Comparison of ENCODE assay signal across 33 cellular contexts in genomic region chr4:39274503-39274902, GRCh38.
DNase-seq lines count a peak whose midpoint lies in the region; ATAC-seq, FAIRE-seq and TF ChIP-seq lines count a peak whose summit lies in the region.
"Had no signal": no experiment of that assay in that cellular context is flagged by ENCODE, and none has a peak within 500 bp of the region (broad histone marks: within the 10 kb centered on the region; RNA-seq: fewer than 3 reads in every experiment).

No MANE protein-coding gene starts in this region.

- H3K79me2 ChIP-seq in SK-N-SH (ENCODE audit: insufficient read depth) (no peaks in the 10 kb centered on the region), HepG2 (ENCODE audit: insufficient read depth, low read length) (no peaks in the 10 kb centered on the region)

- H2AFZ ChIP-seq in SK-N-SH (ENCODE audit: low read depth) (no peak overlapping the region), HepG2 (ENCODE audit: low read length) (peak overlapping the region; percentile 5)

- TF ChIP-seq EP300 in SK-N-SH (IDR thresholded peaks at IDR 0.05; ENCODE audit: borderline replicate concordance in 1 of 2, low read depth in 1 of 2, low read length in 1 of 2) = peak in 1 of 2 experiments; percentile 53; a peak in 1 of 4 replicates
- TF ChIP-seq EP300 in HepG2 (IDR thresholded peaks at IDR 0.05; ENCODE audit: low read depth in 2 of 2, low read length in 2 of 2) = peak in 1 of 2 experiments; percentile 63; a peak in 1 of 4 replicates
- no peak for TF ChIP-seq EP300 in HepG2 (CRISPR knock-in tag; IDR thresholded peaks at IDR 0.05; ENCODE audit: borderline replicate concordance)
- TF ChIP-seq EP300 in esophagus muscularis mucosa (IDR thresholded peaks at IDR 0.05) = no peak

- H3F3A ChIP-seq in SK-N-SH (replicated peaks; ENCODE audit: insufficient read depth) = no peaks in the 10 kb centered on the region

- no peaks in the 10 kb centered on the region for H3K27me3 ChIP-seq in SK-N-SH (ENCODE audit: insufficient read depth)
- no peaks in the 10 kb centered on the region for H3K27me3 ChIP-seq in HepG2 (ENCODE audit: control insufficient read depth in 1 of 2, insufficient read depth in 2 of 2, low read length in 2 of 2)
- H3K27me3 ChIP-seq in right lobe of liver = no peaks in the 10 kb centered on the region
- H3K27me3 ChIP-seq in esophagus muscularis mucosa = no peaks in the 10 kb centered on the region
- no peaks in the 10 kb centered on the region for H3K27me3 ChIP-seq in left ventricle myocardium inferior (ENCODE audit: low read depth)
- H3K27me3 ChIP-seq: BE2C; BLaER1; BLaER1 treated with 17β-estradiol and CSF1 and Interleukin-3, amounts not matched to agents 10 nM and 100 nM had no signal

- H3K9me3 ChIP-seq in SK-N-SH (no peaks in the 10 kb centered on the region), HepG2 (ENCODE audit: low read length) (no peaks in the 10 kb centered on the region), right lobe of liver (no peaks in the 10 kb centered on the region), esophagus muscularis mucosa (no peaks in the 10 kb centered on the region), left ventricle myocardium inferior (replicated peaks) (no peaks in the 10 kb centered on the region)
- H3K9me3 ChIP-seq: A549; BE2C; BLaER1; BLaER1 treated with 17β-estradiol and CSF1 and Interleukin-3, amounts not matched to agents 10 nM and 100 nM; Caco-2 had no signal

- CTCF ChIA-PET in SK-N-SH (lab: Yijun Ruan, JAX) (no interaction called here), HepG2 (lab: Yijun Ruan, JAX; ENCODE audit: low intra/inter-chr PET ratio, low total read pairs) (no interaction called here)

- H3K4me3 ChIP-seq in SK-N-SH (ENCODE audit: low read depth in 2 of 2, low read length in 1 of 2) (no peak overlapping the region), HepG2 (replicated peaks in 1 of 3; ENCODE audit: insufficient read depth in 1 of 3, low read depth in 2 of 3, low read length in 3 of 3) (no peak overlapping the region), right lobe of liver (no peak overlapping the region), esophagus muscularis mucosa (no peak overlapping the region), left ventricle myocardium inferior (no peak overlapping the region)
- H3K4me3 ChIP-seq: A549; BLaER1; BLaER1 treated with 17β-estradiol and CSF1 and Interleukin-3, amounts not matched to agents 10 nM and 100 nM had no signal

- BruUV-seq in HepG2 (replicated peaks; lab: Mats Ljungman, UMichigan) = TSS peak; percentile 44

- peak; percentile 28 for DNase-seq in SK-N-SH
- peak; percentile 77 for DNase-seq in HepG2 (ENCODE audit: low spot score)
- DNase-seq in right lobe of liver = no peak
- peak; percentile 62 for DNase-seq in esophagus muscularis mucosa (ENCODE audit: extremely low spot score)
- DNase-seq in left ventricle myocardium inferior = no peak
- DNase-seq: 8988T; ACHN; AML-193; BE2C; C1 segment of cervical spinal cord; Caco-2; Calu3; CD4-positive, alpha-beta memory T cell; CD4-positive, alpha-beta T cell; CD4-positive, CD25-positive, alpha-beta regulatory T cell; CD8-positive, alpha-beta memory T cell; CD8-positive, alpha-beta T cell; COR-L47; DMS 273 treated with DMSO at 0.1 percent for 48 hours; DMS153; DMS53; DMS79; DMS79 treated with DMSO at 0.1 percent for 48 hours; DND-41; EL had no signal

- H3K4me1 ChIP-seq in SK-N-SH (ENCODE audit: control insufficient read depth in 1 of 2, insufficient read depth in 2 of 2, low read depth in 1 of 2, low read length in 1 of 2) (peaks cover 0 to 24% of the 10 kb centered on the region in 2 experiments; a peak in 2 of 4 replicates), HepG2 (ENCODE audit: insufficient read depth, low read length) (peaks cover 19% of the 10 kb centered on the region), right lobe of liver (no peaks in the 10 kb centered on the region), esophagus muscularis mucosa (no peaks in the 10 kb centered on the region), left ventricle myocardium inferior (no peaks in the 10 kb centered on the region)
- H3K4me1 ChIP-seq: A549; BLaER1; BLaER1 treated with 17β-estradiol and CSF1 and Interleukin-3, amounts not matched to agents 10 nM and 100 nM; Caco-2 had no signal

- H3K27ac ChIP-seq in SK-N-SH (ENCODE audit: low read depth in 2 of 2, low read length in 1 of 2) (peak overlapping the region in 1 of 2 experiments; percentile 72; a peak in 2 of 4 replicates), HepG2 (ENCODE audit: extremely low read length, insufficient read depth, low read length) (peak overlapping the region; percentile 62), right lobe of liver (no peak overlapping the region), esophagus muscularis mucosa (replicated peaks in 1 of 4) (no peak overlapping the region), left ventricle myocardium inferior (replicated peaks) (no peak overlapping the region)
- H3K27ac ChIP-seq: 22Rv1; A549; BLaER1; BLaER1 treated with 17β-estradiol and CSF1 and Interleukin-3, amounts not matched to agents 10 nM and 100 nM; C4-2B had no signal

- no peaks in the 10 kb centered on the region for H3K9me2 ChIP-seq in SK-N-SH

- in situ Hi-C loops in HepG2 (cut with HindIII; ENCODE audit: extremely low pct_ligation_motif_present, low pct_unique_long_range_greater_than_20kb) = no loop called here

- TF ChIP-seq POLR2A in HepG2 (IDR thresholded peaks at IDR 0.05; ENCODE audit: insufficient read depth in 1 of 2, low read depth in 2 of 2, low read length in 2 of 2) = no peak
- no peak for TF ChIP-seq POLR2A in right lobe of liver (IDR thresholded peaks at IDR 0.05)
- no peak for TF ChIP-seq POLR2A in esophagus muscularis mucosa (IDR thresholded peaks at IDR 0.05; ENCODE audit: low read depth)

- TF ChIP-seq CTCF in SK-N-SH (IDR thresholded peaks at IDR 0.05) (no peak), HepG2 (CRISPR knock-in tag; IDR thresholded peaks at IDR 0.05) (0 out of 2 replicates have a peak, but pooled peaks have one; percentile 3), right lobe of liver (IDR thresholded peaks at IDR 0.05) (no peak), esophagus muscularis mucosa (IDR thresholded peaks at IDR 0.05) (no peak), left ventricle myocardium inferior (IDR thresholded peaks at IDR 0.05; ENCODE audit: borderline replicate concordance) (no peak)

- FAIRE-seq in HepG2 (lab: Jason Lieb, UNC) = peak; percentile 70
- FAIRE-seq: A204.1, A549, D721Med had no signal

- no peak for TF ChIP-seq RAD21 in SK-N-SH (IDR thresholded peaks at IDR 0.05; ENCODE audit: low read length)
- no peak for TF ChIP-seq RAD21 in HepG2 (CRISPR knock-in tag; IDR thresholded peaks at IDR 0.05)

- H4K20me1 ChIP-seq in SK-N-SH (ENCODE audit: insufficient read depth) = no peaks in the 10 kb centered on the region
- H4K20me1 ChIP-seq in HepG2 (ENCODE audit: insufficient read depth, low read length) = no peaks in the 10 kb centered on the region
- H4K20me1 ChIP-seq: BLaER1; BLaER1 treated with 17β-estradiol and CSF1 and Interleukin-3, amounts not matched to agents 10 nM and 100 nM had no signal

- H3K36me3 ChIP-seq in SK-N-SH (replicated peaks in 1 of 2; ENCODE audit: control insufficient read depth in 1 of 2, insufficient read depth in 2 of 2, low read length in 1 of 2) (peaks cover 9 to 31% of the 10 kb centered on the region in 2 experiments), HepG2 (replicated peaks in 1 of 2; ENCODE audit: control insufficient read depth in 1 of 2, insufficient read depth in 2 of 2, low read length in 2 of 2) (peaks cover 3 to 20% of the 10 kb centered on the region in 2 experiments; a peak in 4 of 5 replicates), right lobe of liver (peaks cover 0 to 50% (median 5%) of the 10 kb centered on the region in 4 donors), esophagus muscularis mucosa (peaks cover 61 to 100% (median 77%) of the 10 kb centered on the region in 4 donors), left ventricle myocardium inferior (peaks cover 90% of the 10 kb centered on the region)

- 91% methylated on average over 4 of the region's 4 CpGs for WGBS in SK-N-SH (ENCODE audit: low lambda C conversion rate)
- WGBS in HepG2 (ENCODE audit: low lambda C conversion rate) = 33% methylated on average over 4 of the region's 4 CpGs
- 80% methylated on average over 3 of the region's 4 CpGs for WGBS in right lobe of liver (ENCODE audit: insufficient coverage, low coverage, low lambda C conversion rate, missing lambda C conversion rate)
- 94% methylated on average over 4 of the region's 4 CpGs for WGBS in esophagus muscularis mucosa

- intact Hi-C loops in HepG2 (cut with micrococcal nuclease; ENCODE audit: unreplicated experiment) = no loop called here
- intact Hi-C loops in right lobe of liver (cut with DNase I) = no loop called here
- intact Hi-C loops in esophagus muscularis mucosa (cut with DNase I) = no loop called here
- intact Hi-C loops in left ventricle myocardium inferior (cut with micrococcal nuclease) = no loop called here

- H3K9ac ChIP-seq in SK-N-SH = no peak overlapping the region
- no peak overlapping the region for H3K9ac ChIP-seq in HepG2 (ENCODE audit: insufficient read depth, low read depth, low read length)
- H3K9ac ChIP-seq: BLaER1; BLaER1 treated with 17β-estradiol and CSF1 and Interleukin-3, amounts not matched to agents 10 nM and 100 nM had no signal

- H3K4me2 ChIP-seq in SK-N-SH (no peak overlapping the region), HepG2 (ENCODE audit: low read depth, low read length) (peak overlapping the region; percentile 18; the same call in 1 of the 2 replicates)
- H3K4me2 ChIP-seq: A549; BLaER1; BLaER1 treated with 17β-estradiol and CSF1 and Interleukin-3, amounts not matched to agents 10 nM and 100 nM had no signal

- POLR2A ChIA-PET in SK-N-SH (lab: Yijun Ruan, JAX) (no interaction called here), HepG2 (lab: Yijun Ruan, JAX) (no interaction called here)

- ATAC-seq in SK-N-SH treated with all-trans-retinoic acid at 6 μM for 48 hours (no peak), HepG2 (peak; percentile 94), right lobe of liver (no peak)
- ATAC-seq: A549; CD8-positive, alpha-beta T cell had no signal

TF ChIP-seq in SK-N-SH treated with all-trans-retinoic acid at 6 μM for 48 hours, 23 proteins besides CTCF, POLR2A, EP300 and RAD21 (continues in another document):
- TF ChIP-seq ESRRG (CRISPR knock-in tag; IDR thresholded peaks at IDR 0.05) = no peak
- no peak for TF ChIP-seq GLIS3 (CRISPR knock-in tag; IDR thresholded peaks at IDR 0.05)
- no peak for TF ChIP-seq ZNF70 (CRISPR knock-in tag; IDR thresholded peaks at IDR 0.05)
- TF ChIP-seq ARNTL (CRISPR knock-in tag; IDR thresholded peaks at IDR 0.05; ENCODE audit: borderline replicate concordance, low read depth) = no peak
- no peak for TF ChIP-seq CSDC2 (CRISPR knock-in tag; IDR thresholded peaks at IDR 0.05)
- no peak for TF ChIP-seq OSR1 (CRISPR knock-in tag; IDR thresholded peaks at IDR 0.05)

TF ChIP-seq in HepG2, 621 proteins besides CTCF, POLR2A, EP300 and RAD21 (continues in another document):
- TF ChIP-seq TSC22D2 (CRISPR knock-in tag; IDR thresholded peaks at IDR 0.05; ENCODE audit: borderline replicate concordance) (no peak), ZNF556 (CRISPR knock-in tag; IDR thresholded peaks at IDR 0.05; ENCODE audit: borderline replicate concordance) (peak; percentile 79; the same call in 1 of the 2 replicates), ZNF441 (CRISPR knock-in tag; IDR thresholded peaks at IDR 0.05; ENCODE audit: borderline replicate concordance) (no peak), BORCS8-MEF2B (CRISPR knock-in tag; IDR thresholded peaks at IDR 0.05) (no peak), NR2F1 (CRISPR knock-in tag; IDR thresholded peaks at IDR 0.05) (peak in 1 of 2 experiments; percentile 11; a peak in 1 of 4 replicates)

Comparison
In these comparisons a context has a peak if more than half of its experiments do, and no peak if none do; other contexts are left out.
1. DNase-seq: peak in SK-N-SH (single experiment), HepG2 (single experiment) and esophagus muscularis mucosa (single experiment); none in right lobe of liver (0 of 3) and left ventricle myocardium inferior (single experiment).
2. Of the 25 proteins assayed by ChIP-seq in both HepG2 and SK-N-SH: peak only in HepG2: CTCF and JUND; only in SK-N-SH: none; in both: none; in neither: 22; mixed calls (peak in some experiments, not most) for 1.